Comparison of ENCODE assay signal across 18 cellular contexts in genomic region chr6:32679501-32679900, GRCh38. TPM values are rescaled to one million over a fixed set of nuclear protein-coding genes. Genes with fewer than 3 reads are reported as not detected.
"Had no signal": no experiment of that assay in that cellular context is flagged by ENCODE, and none has a peak within 500 bp of the region (broad histone marks: within the 10 kb centered on the region; RNA-seq: fewer than 3 reads in every experiment).

No MANE protein-coding gene starts in this region.

- DNase-seq: cortex of kidney; effector memory CD4-positive, alpha-beta T cell; heart left ventricle; hippocampal formation; kidney glomerular epithelial cell; mammary epithelial cell; naive thymus-derived CD4-positive, alpha-beta T cell; nephron progenitor cell; psoas muscle; retina; right lobe of liver; spleen; stimulated activated CD4-positive, alpha-beta T cell treated with anti-CD3 and anti-CD28 coated beads, Interleukin-15, amount 100 ng/mL, for 24 hours; stimulated activated CD4-positive, alpha-beta T cell treated with anti-CD3 and anti-CD28 coated beads, Interleukin-1b, Interleukin-23, amount 100 ng/mL, for 48 hours; stimulated activated CD4-positive, alpha-beta T cell treated with anti-CD3 and anti-CD28 coated beads, Interleukin-4, amount 100 ng/mL, for 4 hours; stimulated activated naive CD4-positive, alpha-beta T cell treated with Interleukin-2 at 50 U/mL for 16 hours had no signal

- H3K4me3 ChIP-seq: heart left ventricle, psoas muscle, right lobe of liver, spleen had no signal

- H3K27me3 ChIP-seq: right lobe of liver, spleen had no signal

- H3K27ac ChIP-seq: heart left ventricle, neutrophil, psoas muscle, right lobe of liver, spleen had no signal

- H3K4me1 ChIP-seq: heart left ventricle, psoas muscle, right lobe of liver had no signal

- H3K9me3 ChIP-seq: heart left ventricle, neutrophil, psoas muscle, right lobe of liver had no signal

- H3K36me3 ChIP-seq: heart left ventricle, neutrophil, right lobe of liver, spleen had no signal

RNA-seq across cellular contexts. Expression of gene HLA-DQB1, which starts 13.0 kb away (rescaled TPM):
- polyA plus RNA-seq: fibroblast of lung had no signal

RNA-seq across cellular contexts. Expression of gene HLA-DQA1, which starts 42.3 kb away (rescaled TPM):
- polyA plus RNA-seq: mammary epithelial cell had no signal
